Comparison of ENCODE assay signal across 9 cellular contexts in the genomic region with DNA sequence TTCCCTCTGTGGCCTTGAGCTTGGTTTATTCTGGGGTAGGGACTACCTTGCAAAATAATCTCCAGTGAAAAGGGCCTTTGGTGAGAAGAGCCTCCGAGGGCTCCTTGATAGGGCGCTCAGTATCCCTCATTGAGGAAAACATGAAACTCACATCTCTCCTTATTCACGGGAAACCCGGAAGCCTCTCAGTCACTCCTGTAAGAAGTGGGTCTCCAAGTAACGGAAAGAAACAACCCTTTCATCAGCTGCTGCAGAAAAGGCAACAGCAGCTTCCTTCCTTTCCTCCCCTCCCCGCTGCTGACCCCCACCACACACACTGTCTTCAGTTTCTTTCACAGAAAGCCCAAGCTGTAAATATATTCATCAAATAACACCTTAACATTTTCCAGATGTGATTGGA.
DNase-seq lines count a peak whose midpoint lies in the region; ATAC-seq and TF ChIP-seq lines count a peak whose summit lies in the region.
"Had no signal": no experiment of that assay in that cellular context is flagged by ENCODE, and none has a peak within 500 bp of the region (broad histone marks: within the 10 kb centered on the region; RNA-seq: fewer than 3 reads in every experiment).

No MANE protein-coding gene starts in this region.

- H2AFZ ChIP-seq in OCI-LY1 (ENCODE audit: low read length) (no peak overlapping the region), neural progenitor cell (replicated peaks) (no peak overlapping the region)

- H3K4me1 Mint-ChIP-seq in neural progenitor cell: peaks cover 89% of the 10 kb centered on the region

- peak overlapping the region in 3 of 11 experiments; percentile 14 to 36 (median 17); a peak in 3 of 22 replicates for H3K27ac ChIP-seq in BLaER1 treated with 17β-estradiol and CSF1 and Interleukin-3, amounts not matched to agents 10 nM and 100 nM
- peak overlapping the region; percentile 95 for H3K27ac ChIP-seq in OCI-LY1 (ENCODE audit: low read depth, low read length, poor library complexity, severe bottlenecking)
- peak overlapping the region; percentile 81 for H3K27ac ChIP-seq in duodenal mucosa (ENCODE audit: low read depth, low read length)
- no peak overlapping the region for H3K27ac ChIP-seq in neural progenitor cell

- peak overlapping the region; percentile 98 for H3K27ac Mint-ChIP-seq in neural progenitor cell

- H3K4me3 ChIP-seq in BLaER1 treated with 17β-estradiol and CSF1 and Interleukin-3, amounts not matched to agents 10 nM and 100 nM: peak overlapping the region in 7 of 10 experiments; percentile 29 to 51 (median 36); a peak in 11 of 20 replicates
- peak overlapping the region; percentile 38 for H3K4me3 ChIP-seq in OCI-LY1 (ENCODE audit: low read depth, low read length, poor library complexity, severe bottlenecking)
- peak overlapping the region; percentile 51 to 56 for H3K4me3 ChIP-seq in duodenal mucosa (ENCODE audit: low read depth in 1 of 2, low read length in 2 of 2)
- H3K4me3 ChIP-seq in neural progenitor cell: no peak overlapping the region

- DNase-seq in neural progenitor cell (ENCODE audit: low spot score) (no peak), NCI-H446 treated with DMSO at 0.1 percent for 48 hours (lab: John Stamatoyannopoulos, UW) (no peak), amygdala (lab: John Stamatoyannopoulos, UW) (no peak)
- DNase-seq: DMS79 had no signal

- no peak for TF ChIP-seq CTCF in OCI-LY1 (IDR thresholded peaks at IDR 0.05; ENCODE audit: low read length)
- TF ChIP-seq CTCF in neural progenitor cell (IDR thresholded peaks at IDR 0.05): no peak

- H3K9me3 Mint-ChIP-seq in neural progenitor cell: no peaks in the 10 kb centered on the region

- H3K9me2 ChIP-seq in OCI-LY1 (ENCODE audit: low read depth, low read length): no peaks in the 10 kb centered on the region

- H3K27me3 ChIP-seq in BLaER1 treated with 17β-estradiol and CSF1 and Interleukin-3, amounts not matched to agents 10 nM and 100 nM: peaks cover 48 to 86% (median 71%) of the 10 kb centered on the region in 11 experiments
- no peaks in the 10 kb centered on the region for H3K27me3 ChIP-seq in OCI-LY1 (ENCODE audit: insufficient read depth, low read length)
- no peaks in the 10 kb centered on the region for H3K27me3 ChIP-seq in duodenal mucosa (ENCODE audit: control insufficient read depth in 1 of 2, insufficient read depth in 2 of 2, low read length in 2 of 2)
- H3K27me3 ChIP-seq in neural progenitor cell: no peaks in the 10 kb centered on the region

- peaks cover 0 to 22% (median 0%) of the 10 kb centered on the region in 11 experiments; a peak in 8 of 22 replicates for H4K20me1 ChIP-seq in BLaER1 treated with 17β-estradiol and CSF1 and Interleukin-3, amounts not matched to agents 10 nM and 100 nM
- no peaks in the 10 kb centered on the region for H4K20me1 ChIP-seq in OCI-LY1 (ENCODE audit: insufficient read depth, low read length)
- peaks cover 76% of the 10 kb centered on the region for H4K20me1 ChIP-seq in neural progenitor cell (ENCODE audit: low read depth)

- H3K27me3 Mint-ChIP-seq in neural progenitor cell (ENCODE audit: insufficient read depth, low read depth): peaks cover 2% of the 10 kb centered on the region

- no peaks in the 10 kb centered on the region for H3F3A ChIP-seq in OCI-LY1 (ENCODE audit: insufficient read depth, low read length)
- peaks cover 19% of the 10 kb centered on the region for H3F3A ChIP-seq in neural progenitor cell (ENCODE audit: low read depth)

- no peaks in the 10 kb centered on the region for H3K9me3 ChIP-seq in BLaER1 treated with 17β-estradiol and CSF1 and Interleukin-3, amounts not matched to agents 10 nM and 100 nM (replicated peaks in 1 of 11)
- no peaks in the 10 kb centered on the region for H3K9me3 ChIP-seq in OCI-LY1 (ENCODE audit: low read length)
- H3K9me3 ChIP-seq in duodenal mucosa (ENCODE audit: control insufficient read depth in 1 of 2, low read length in 2 of 2): no peaks in the 10 kb centered on the region
- no peaks in the 10 kb centered on the region for H3K9me3 ChIP-seq in neural progenitor cell (ENCODE audit: low read depth)

- peak overlapping the region; percentile 78 to 99 (median 89) for H3K4me2 ChIP-seq in BLaER1 treated with 17β-estradiol and CSF1 and Interleukin-3, amounts not matched to agents 10 nM and 100 nM
- H3K4me2 ChIP-seq in OCI-LY1 (ENCODE audit: low read length) (peak overlapping the region; percentile 66), neural progenitor cell (no peak overlapping the region)

- peaks cover 3% of the 10 kb centered on the region for H3K36me3 Mint-ChIP-seq in neural progenitor cell

- ATAC-seq in HG03457 (IDR thresholded peaks at IDR 0.05; ENCODE audit: unreplicated experiment) (no peak), HG02981 (IDR thresholded peaks at IDR 0.05; ENCODE audit: unreplicated experiment) (no peak)

- H3K4me1 ChIP-seq in BLaER1 treated with 17β-estradiol and CSF1 and Interleukin-3, amounts not matched to agents 10 nM and 100 nM: peaks cover 34 to 81% (median 75%) of the 10 kb centered on the region in 10 experiments
- H3K4me1 ChIP-seq in OCI-LY1 (ENCODE audit: insufficient read depth, low read length, severe bottlenecking) (peaks cover 100% of the 10 kb centered on the region), duodenal mucosa (ENCODE audit: control insufficient read depth in 1 of 2, insufficient read depth in 2 of 2, low read length in 2 of 2) (peaks cover 42 to 43% of the 10 kb centered on the region in 2 donors), neural progenitor cell (peaks cover 62% of the 10 kb centered on the region)

- H3K79me2 ChIP-seq in OCI-LY1 (ENCODE audit: insufficient read depth, low read length) (peaks cover 66% of the 10 kb centered on the region), neural progenitor cell (ENCODE audit: low read depth) (peaks cover under 1% of the 10 kb centered on the region)

- H3K36me3 ChIP-seq in BLaER1 treated with 17β-estradiol and CSF1 and Interleukin-3, amounts not matched to agents 10 nM and 100 nM: no peaks in the 10 kb centered on the region
- H3K36me3 ChIP-seq in OCI-LY1 (ENCODE audit: insufficient read depth, low read length) (peaks cover 4% of the 10 kb centered on the region; the same call in 1 of the 2 replicates), duodenal mucosa (ENCODE audit: control insufficient read depth in 1 of 2, insufficient read depth in 2 of 2, low read length in 2 of 2) (no peaks in the 10 kb centered on the region), neural progenitor cell (no peaks in the 10 kb centered on the region)

- peak overlapping the region; percentile 12 for H3K4me3 Mint-ChIP-seq in neural progenitor cell

- H3K9ac ChIP-seq in BLaER1 treated with 17β-estradiol and CSF1 and Interleukin-3, amounts not matched to agents 10 nM and 100 nM: peak overlapping the region in 4 of 11 experiments; percentile 12 to 35 (median 16); a peak in 3 of 22 replicates
- peak overlapping the region; percentile 61 for H3K9ac ChIP-seq in OCI-LY1 (ENCODE audit: low read length)
- H3K9ac ChIP-seq in duodenal mucosa (ENCODE audit: low read depth in 1 of 2, low read length in 2 of 2): peak overlapping the region; percentile 63 to 67
- H3K9ac ChIP-seq in neural progenitor cell: no peak overlapping the region
